Comparison of ENCODE assay signal across 8 cellular contexts in the genomic region with DNA sequence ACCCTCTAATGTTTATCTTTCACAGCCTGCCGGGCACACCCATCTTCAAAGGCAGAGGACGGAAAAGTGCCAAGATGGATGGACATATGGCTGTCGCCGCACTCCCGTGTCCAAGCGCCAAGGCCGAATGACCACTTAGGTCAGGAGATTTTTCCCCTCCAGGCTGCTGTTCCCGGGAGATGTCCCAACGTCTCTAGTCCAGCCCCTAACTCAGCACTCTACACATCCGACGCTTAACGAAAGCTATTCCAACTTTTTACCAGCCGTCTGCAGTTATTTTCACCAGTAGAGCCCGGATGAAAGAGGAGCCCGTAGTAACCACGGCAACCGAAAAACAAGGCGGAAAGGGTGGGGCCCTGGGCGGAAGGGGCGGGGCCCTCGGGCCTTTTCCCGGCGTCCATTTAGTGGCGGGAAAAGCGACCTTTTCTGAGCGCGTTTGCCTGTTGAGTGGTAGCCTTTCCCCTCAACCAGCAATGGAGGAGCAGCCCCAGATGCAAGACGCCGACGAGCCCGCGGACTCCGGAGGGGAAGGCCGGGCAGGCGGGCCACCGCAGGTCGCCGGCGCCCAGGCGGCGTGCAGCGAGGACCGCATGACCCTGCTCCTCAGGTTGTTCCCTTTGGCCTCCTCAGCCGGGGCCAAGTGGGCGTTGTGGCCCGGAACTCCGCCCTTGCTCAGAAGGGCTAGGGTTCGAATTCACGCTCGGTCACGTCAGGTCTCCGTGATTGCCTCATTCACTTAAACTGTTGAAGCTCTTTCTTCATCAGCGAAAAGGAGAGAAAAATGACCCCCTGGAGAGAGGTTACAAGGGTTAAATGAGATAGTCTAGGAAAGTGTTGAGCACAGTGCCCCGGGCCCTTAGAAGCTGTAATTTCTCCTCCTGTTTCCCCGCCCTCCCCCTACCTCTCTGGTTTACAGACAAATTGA. TPM values are rescaled to one million over a fixed set of nuclear protein-coding genes. Genes with fewer than 3 reads are reported as not detected.
A peak's percentile ranks its signal among the peaks of the same experiment; 100 is the strongest.
DNase-seq lines count a peak whose midpoint lies in the region; ATAC-seq and TF ChIP-seq lines count a peak whose summit lies in the region.

A gene with protein sequence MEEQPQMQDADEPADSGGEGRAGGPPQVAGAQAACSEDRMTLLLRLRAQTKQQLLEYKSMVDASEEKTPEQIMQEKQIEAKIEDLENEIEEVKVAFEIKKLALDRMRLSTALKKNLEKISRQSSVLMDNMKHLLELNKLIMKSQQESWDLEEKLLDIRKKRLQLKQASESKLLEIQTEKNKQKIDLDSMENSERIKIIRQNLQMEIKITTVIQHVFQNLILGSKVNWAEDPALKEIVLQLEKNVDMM (plus strand): TSS at position 422 of the 925 bp plus-strand sequence. CDS start 52 bp downstream, at position 474.

- peak within 1 kb of the TSS; percentile 100 for H3K4me3 ChIP-seq in adipocyte (ENCODE audit: low read length)

- no peaks in the 10 kb centered on the region for H3K36me3 ChIP-seq in adipocyte (ENCODE audit: control insufficient read depth, insufficient read depth, low read length, severe bottlenecking)

- H3K4me1 Mint-ChIP-seq in T-cell (peaks cover 11 to 16% (median 15%) of the 10 kb centered on the region in 3 donors), type B pancreatic cell (ENCODE audit: unreplicated experiment) (peaks cover 12% of the 10 kb centered on the region)

- intact Hi-C loops in cardiac septum (cut with DNase I): loop anchor here (1.0 kb wide), 1 partner anchor 24 kb away; no protein-coding TSS in a partner anchor

- no peaks in the 10 kb centered on the region for H3K27me3 ChIP-seq in adipocyte (replicated peaks; ENCODE audit: control insufficient read depth, insufficient read depth, low read length)

- POLR2A ChIA-PET in T-cell (lab: Charles Lee): interaction anchor here in 1 of 2 donors (0.5 to 0.6 kb wide), 3 partner anchors 23 to 68 kb away, joined by 3 to 12 read pairs (median 3); a partner anchor contains a TSS

- H3K36me3 Mint-ChIP-seq in T-cell (peaks cover 6% of the 10 kb centered on the region), type B pancreatic cell (no peaks in the 10 kb centered on the region)

- peak within 1 kb of the TSS; percentile 89 for H3K4me3 Mint-ChIP-seq in T-cell
- peak within 1 kb of the TSS; percentile 97 for H3K4me3 Mint-ChIP-seq in type B pancreatic cell

- CTCF ChIA-PET in T-cell (lab: Charles Lee): interaction anchor here (0.5 to 2.3 kb wide), 7 partner anchors 45 to 195 kb away, joined by 3 to 13 read pairs (median 4); partner anchors contain the start of genes SLC30A5 (in 2 of the 2) and CDK7 (in 1 of the 2)

- DNase-seq in GM13977 (ENCODE audit: low spot score) (peak; percentile 92), NCI-H146 (lab: John Stamatoyannopoulos, UW) (peak; percentile 91), T-cell (peak; percentile 78 to 92 (median 87)), adipocyte (ENCODE audit: low read depth) (peak; percentile 98), cardiac septum (ENCODE audit: low spot score) (peak; percentile 95), pons (ENCODE audit: low spot score) (peak; percentile 86), type B pancreatic cell (ENCODE audit: extremely low spot score, unreplicated experiment) (peak; percentile 94)

- TF ChIP-seq CTCF in GM13977 (IDR thresholded peaks at IDR 0.05; ENCODE audit: extremely low read depth, insufficient read depth, missing control alignments) (no peak), type B pancreatic cell (conservative IDR thresholded peaks at IDR 0.05) (no peak)

- no peaks in the 10 kb centered on the region for H3K27me3 Mint-ChIP-seq in T-cell
- no peaks in the 10 kb centered on the region for H3K27me3 Mint-ChIP-seq in type B pancreatic cell

- H3K9me3 ChIP-seq in adipocyte (ENCODE audit: control insufficient read depth, low read length): no peaks in the 10 kb centered on the region

- H3K27ac Mint-ChIP-seq in T-cell (peak within 1 kb of the TSS; percentile 77 to 78), type B pancreatic cell (peak within 1 kb of the TSS; percentile 97)

- ATAC-seq in HG02870 (IDR thresholded peaks at IDR 0.05; ENCODE audit: unreplicated experiment) (peak; percentile 92), T-cell (replicated peaks in 1 of 4) (peak; percentile 92 to 98 (median 98))

- H3K9ac ChIP-seq in adipocyte (ENCODE audit: low read length): peak within 1 kb of the TSS; percentile 92

- H3K9me3 Mint-ChIP-seq in T-cell: no peaks in the 10 kb centered on the region
- H3K9me3 Mint-ChIP-seq in type B pancreatic cell: no peaks in the 10 kb centered on the region

- in situ Hi-C loops in GM13977 (cut with MboI; ENCODE audit: low pct_unique_long_range_greater_than_20kb, low sequenced_read_pairs, unreplicated experiment): no loop called here

- peaks cover 12% of the 10 kb centered on the region for H3K4me1 ChIP-seq in adipocyte (ENCODE audit: control insufficient read depth, insufficient read depth, low read length)

RNA-seq across cellular contexts. Expression of the gene that starts here (rescaled TPM):
- total RNA-seq in T-cell (1 to 10 TPM; 4.1 to 8.4 (median 6.5) TPM), cardiac septum (2.9 TPM), type B pancreatic cell (ENCODE audit: low replicate concordance) (10.2 and 27.0 TPM in 2 replicates)

Comparison
In these comparisons a context has a peak if more than half of its experiments do, and no peak if none do; other contexts are left out.
1. Peak in every context shown above with its lines: DNase-seq, ATAC-seq and H3K4me3 ChIP-seq.